Comparison of ENCODE assay signal across 1 cellular context in the genomic region with DNA sequence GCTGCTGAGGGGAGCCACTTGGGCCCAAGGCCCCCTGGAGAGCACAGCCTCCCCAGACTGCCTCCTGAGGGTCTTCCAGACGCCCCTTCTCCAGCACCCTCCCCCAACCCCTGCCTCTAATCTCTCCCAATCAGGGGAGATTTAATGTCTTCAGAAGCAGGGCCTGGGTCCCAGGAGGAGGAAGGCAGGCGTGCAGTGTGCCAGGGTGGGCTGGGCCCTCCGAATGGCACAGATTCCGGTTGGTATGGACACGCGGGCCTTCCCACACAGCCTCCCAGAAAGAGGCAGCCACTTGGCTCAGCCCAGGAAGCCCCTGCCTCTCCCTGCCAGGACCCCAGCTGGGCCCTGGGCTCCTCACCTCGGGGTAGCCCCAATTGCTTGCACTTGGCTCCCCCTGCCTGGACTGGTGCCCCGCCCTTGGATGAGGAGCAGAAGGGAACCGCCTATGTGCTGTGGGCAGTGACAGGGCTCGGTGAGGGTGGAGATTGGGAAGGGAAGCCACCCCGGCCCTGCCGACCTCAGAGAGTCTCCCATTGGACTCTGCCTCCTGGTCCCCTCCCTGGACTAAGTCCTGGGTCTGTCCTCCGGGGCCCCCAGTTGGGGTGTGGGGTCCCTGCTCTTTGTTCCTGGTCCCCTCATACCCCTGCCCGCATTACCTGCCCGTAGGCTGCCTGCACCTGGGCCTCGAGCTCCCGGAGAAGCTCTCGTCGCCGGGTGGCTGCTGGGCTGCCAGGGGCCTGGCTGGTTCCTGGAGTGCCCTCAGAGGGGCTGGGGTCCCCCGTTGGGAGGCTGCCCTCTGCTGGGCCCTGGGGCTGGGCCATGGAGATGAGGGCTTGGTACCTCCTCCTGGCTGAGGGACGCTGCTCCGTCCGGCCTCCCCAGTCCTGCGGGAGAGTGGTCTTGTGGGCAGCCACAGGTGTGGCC.
TF ChIP-seq lines count a peak whose summit lies in the region.

No MANE protein-coding gene starts in this region.

TF ChIP-seq in HCT116, 20 proteins besides CTCF, POLR2A, EP300 and RAD21:
- TF ChIP-seq EZH2phosphoT487 (IDR thresholded peaks at IDR 0.05; ENCODE audit: borderline replicate concordance) (no peak), SRF (IDR thresholded peaks at IDR 0.05; ENCODE audit: low read depth) (no peak), JUND (IDR thresholded peaks at IDR 0.05) (no peak), YY1 (IDR thresholded peaks at IDR 0.05; ENCODE audit: extremely low read depth, insufficient replicate concordance, low read depth, low read length) (no peak), ELF1 (IDR thresholded peaks at IDR 0.05; ENCODE audit: borderline replicate concordance, low read depth) (no peak), ZNF274 (IDR thresholded peaks at IDR 0.05; ENCODE audit: low read depth, low read length) (no peak), EZH2 (IDR thresholded peaks at IDR 0.05) (no peak), ZFX (IDR thresholded peaks at IDR 0.05) (no peak)
- TF ChIP-seq, protein P1, sequence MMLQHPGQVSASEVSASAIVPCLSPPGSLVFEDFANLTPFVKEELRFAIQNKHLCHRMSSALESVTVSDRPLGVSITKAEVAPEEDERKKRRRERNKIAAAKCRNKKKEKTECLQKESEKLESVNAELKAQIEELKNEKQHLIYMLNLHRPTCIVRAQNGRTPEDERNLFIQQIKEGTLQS (IDR thresholded peaks at IDR 0.05): no peak
- TF ChIP-seq, protein P2, sequence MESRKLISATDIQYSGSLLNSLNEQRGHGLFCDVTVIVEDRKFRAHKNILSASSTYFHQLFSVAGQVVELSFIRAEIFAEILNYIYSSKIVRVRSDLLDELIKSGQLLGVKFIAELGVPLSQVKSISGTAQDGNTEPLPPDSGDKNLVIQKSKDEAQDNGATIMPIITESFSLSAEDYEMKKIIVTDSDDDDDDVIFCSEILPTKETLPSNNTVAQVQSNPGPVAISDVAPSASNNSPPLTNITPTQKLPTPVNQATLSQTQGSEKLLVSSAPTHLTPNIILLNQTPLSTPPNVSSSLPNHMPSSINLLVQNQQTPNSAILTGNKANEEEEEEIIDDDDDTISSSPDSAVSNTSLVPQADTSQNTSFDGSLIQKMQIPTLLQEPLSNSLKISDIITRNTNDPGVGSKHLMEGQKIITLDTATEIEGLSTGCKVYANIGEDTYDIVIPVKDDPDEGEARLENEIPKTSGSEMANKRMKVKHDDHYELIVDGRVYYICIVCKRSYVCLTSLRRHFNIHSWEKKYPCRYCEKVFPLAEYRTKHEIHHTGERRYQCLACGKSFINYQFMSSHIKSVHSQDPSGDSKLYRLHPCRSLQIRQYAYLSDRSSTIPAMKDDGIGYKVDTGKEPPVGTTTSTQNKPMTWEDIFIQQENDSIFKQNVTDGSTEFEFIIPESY (IDR thresholded peaks at IDR 0.05; ENCODE audit: extremely low read depth, insufficient replicate concordance, low read length): no peak
- TF ChIP-seq, protein P3, sequence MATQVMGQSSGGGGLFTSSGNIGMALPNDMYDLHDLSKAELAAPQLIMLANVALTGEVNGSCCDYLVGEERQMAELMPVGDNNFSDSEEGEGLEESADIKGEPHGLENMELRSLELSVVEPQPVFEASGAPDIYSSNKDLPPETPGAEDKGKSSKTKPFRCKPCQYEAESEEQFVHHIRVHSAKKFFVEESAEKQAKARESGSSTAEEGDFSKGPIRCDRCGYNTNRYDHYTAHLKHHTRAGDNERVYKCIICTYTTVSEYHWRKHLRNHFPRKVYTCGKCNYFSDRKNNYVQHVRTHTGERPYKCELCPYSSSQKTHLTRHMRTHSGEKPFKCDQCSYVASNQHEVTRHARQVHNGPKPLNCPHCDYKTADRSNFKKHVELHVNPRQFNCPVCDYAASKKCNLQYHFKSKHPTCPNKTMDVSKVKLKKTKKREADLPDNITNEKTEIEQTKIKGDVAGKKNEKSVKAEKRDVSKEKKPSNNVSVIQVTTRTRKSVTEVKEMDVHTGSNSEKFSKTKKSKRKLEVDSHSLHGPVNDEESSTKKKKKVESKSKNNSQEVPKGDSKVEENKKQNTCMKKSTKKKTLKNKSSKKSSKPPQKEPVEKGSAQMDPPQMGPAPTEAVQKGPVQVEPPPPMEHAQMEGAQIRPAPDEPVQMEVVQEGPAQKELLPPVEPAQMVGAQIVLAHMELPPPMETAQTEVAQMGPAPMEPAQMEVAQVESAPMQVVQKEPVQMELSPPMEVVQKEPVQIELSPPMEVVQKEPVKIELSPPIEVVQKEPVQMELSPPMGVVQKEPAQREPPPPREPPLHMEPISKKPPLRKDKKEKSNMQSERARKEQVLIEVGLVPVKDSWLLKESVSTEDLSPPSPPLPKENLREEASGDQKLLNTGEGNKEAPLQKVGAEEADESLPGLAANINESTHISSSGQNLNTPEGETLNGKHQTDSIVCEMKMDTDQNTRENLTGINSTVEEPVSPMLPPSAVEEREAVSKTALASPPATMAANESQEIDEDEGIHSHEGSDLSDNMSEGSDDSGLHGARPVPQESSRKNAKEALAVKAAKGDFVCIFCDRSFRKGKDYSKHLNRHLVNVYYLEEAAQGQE (IDR thresholded peaks at IDR 0.05; ENCODE audit: low read depth): no peak
